Comparison of ENCODE assay signal across 1 cellular context in genomic region chr1:77642196-77642595, GRCh38.
TF ChIP-seq lines count a peak whose summit lies in the region.

No MANE protein-coding gene starts in this region.

TF ChIP-seq in IMR-90, 13 proteins besides CTCF, POLR2A, EP300 and RAD21 (continued from another document):
- TF ChIP-seq USF2 (IDR thresholded peaks at IDR 0.05; ENCODE audit: low read depth, low read length), result no peak
- TF ChIP-seq SMC3 (IDR thresholded peaks at IDR 0.05; ENCODE audit: low read depth, low read length), result no peak
- no peak for TF ChIP-seq ELK1 (IDR thresholded peaks at IDR 0.05; ENCODE audit: borderline replicate concordance, low read depth, low read length)
- TF ChIP-seq RFX5 (IDR thresholded peaks at IDR 0.05; ENCODE audit: low read depth, low read length), result no peak
- no peak for TF ChIP-seq FOS (IDR thresholded peaks at IDR 0.05; ENCODE audit: low read depth, low read length)
